In the genomic region with DNA sequence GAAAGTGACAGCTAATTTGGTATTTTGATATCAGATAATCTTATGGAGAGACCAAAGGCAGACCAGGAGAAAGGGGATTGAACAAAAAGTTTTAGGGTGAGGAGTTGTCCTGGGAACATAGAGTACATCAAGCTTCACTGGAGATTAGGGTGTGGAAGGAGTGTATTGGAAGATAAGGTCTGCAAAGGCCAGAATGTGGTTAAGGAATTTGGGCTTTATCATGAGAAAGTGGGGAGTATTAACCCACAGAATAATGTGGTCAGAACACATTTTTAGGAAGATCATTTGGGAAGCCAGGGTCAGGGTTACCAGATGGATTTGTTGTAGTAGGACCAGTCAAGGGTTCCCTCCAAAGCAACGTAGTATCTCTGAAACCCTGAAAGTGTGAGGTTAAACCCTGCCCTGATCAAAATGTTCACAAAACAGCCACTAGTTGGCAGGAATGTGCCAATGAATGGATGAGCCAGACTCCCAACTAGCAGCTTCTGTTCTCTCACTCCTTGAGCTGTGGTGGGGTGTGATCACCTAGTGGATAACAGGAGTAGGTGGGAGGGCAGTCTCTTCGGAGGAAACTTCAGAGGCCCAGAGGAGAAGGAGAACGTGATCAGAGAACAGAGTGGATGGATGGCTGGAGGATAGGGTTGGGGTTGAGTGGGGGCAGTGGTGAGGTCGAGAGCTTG, we compare ENCODE assay signal across 7 cellular contexts. TPM values are rescaled to one million over a fixed set of nuclear protein-coding genes. Genes with fewer than 3 reads are reported as not detected.
A peak's percentile ranks its signal among the peaks of the same experiment; 100 is the strongest.
DNase-seq lines count a peak whose midpoint lies in the region; ATAC-seq lines count a peak whose summit lies in the region.

No MANE protein-coding gene starts in this region.

- H3K9me3 Mint-ChIP-seq in activated CD4-positive, alpha-beta memory T cell treated with anti-CD3 and anti-CD28 coated beads, Interleukin-2, amount 10 ng/mL, durations not matched to agents 7 days and 5 days, result no peaks in the 10 kb centered on the region
- H3K9me3 Mint-ChIP-seq in natural killer cell treated with Interleukin-12 subunit alpha and Interleukin-12 subunit beta and Interleukin-15 and Interleukin-18, amount 100 ng/mL, for 72 hours, result no peaks in the 10 kb centered on the region

- WGBS in aorta, 2 donors, result 9 to 35% methylated on average over 3 to 4 of the region's 4 CpGs

- POLR2A ChIA-PET in activated CD4-positive, alpha-beta memory T cell treated with anti-CD3 and anti-CD28 coated beads, Interleukin-2, amount 10 ng/mL, durations not matched to agents 7 days and 5 days (lab: Charles Lee), result interaction anchor here (0.7 to 5.6 kb wide), 11 partner anchors 9 to 156 kb away, joined by 3 to 72 read pairs (median 9); a partner anchor contains a TSS

- no peak overlapping the region for H3K4me3 ChIP-seq in aorta (ENCODE audit: low read length in 2 of 2)

- H3K27ac ChIP-seq in aorta (ENCODE audit: low read depth in 1 of 2, low read length in 2 of 2), result no peak overlapping the region

- no peaks in the 10 kb centered on the region for H3K27me3 ChIP-seq in aorta (ENCODE audit: control insufficient read depth in 1 of 2, insufficient read depth in 2 of 2, low read length in 1 of 2)

- ATAC-seq in HG03432 (IDR thresholded peaks at IDR 0.05; ENCODE audit: unreplicated experiment) (peak; percentile 30), aorta (ENCODE audit: low FRiP score) (peak; percentile 56)
- ATAC-seq in natural killer cell treated with Interleukin-12 subunit alpha and Interleukin-12 subunit beta and Interleukin-15 and Interleukin-18, amount 100 ng/mL, for 72 hours, result peak; percentile 50 to 52

- H3K4me1 Mint-ChIP-seq in activated CD4-positive, alpha-beta memory T cell treated with anti-CD3 and anti-CD28 coated beads, Interleukin-2, amount 10 ng/mL, durations not matched to agents 7 days and 5 days, result peaks cover 47% of the 10 kb centered on the region
- peaks cover 29 to 39% of the 10 kb centered on the region in 2 donors for H3K4me1 Mint-ChIP-seq in natural killer cell treated with Interleukin-12 subunit alpha and Interleukin-12 subunit beta and Interleukin-15 and Interleukin-18, amount 100 ng/mL, for 72 hours (ENCODE audit: low read depth in 2 of 2)

- CTCF ChIA-PET in activated CD4-positive, alpha-beta memory T cell treated with anti-CD3 and anti-CD28 coated beads, Interleukin-2, amount 10 ng/mL, durations not matched to agents 7 days and 5 days (lab: Charles Lee), result interaction anchor here (0.6 to 5.9 kb wide), 26 partner anchors 9 to 159 kb away, joined by 3 to 135 read pairs (median 6); a partner anchor contains a TSS

- H3K27ac Mint-ChIP-seq in activated CD4-positive, alpha-beta memory T cell treated with anti-CD3 and anti-CD28 coated beads, Interleukin-2, amount 10 ng/mL, durations not matched to agents 7 days and 5 days, result peak overlapping the region; percentile 84
- H3K27ac Mint-ChIP-seq in natural killer cell treated with Interleukin-12 subunit alpha and Interleukin-12 subunit beta and Interleukin-15 and Interleukin-18, amount 100 ng/mL, for 72 hours, result peak overlapping the region; percentile 72 to 80

- H3K36me3 ChIP-seq in aorta (ENCODE audit: control insufficient read depth in 1 of 2, insufficient read depth in 2 of 2, low read length in 1 of 2), result peaks cover 0 to 1% of the 10 kb centered on the region in 2 donors

- DNase-seq in GM04503 (ENCODE audit: low read depth) (peak; percentile 29), NCI-H69 (lab: John Stamatoyannopoulos, UW) (peak; percentile 76), fibroblast of gingiva (ENCODE audit: low read depth) (peak; percentile 50), aorta (no peak)
- peak; percentile 67 for DNase-seq in activated CD4-positive, alpha-beta memory T cell treated with anti-CD3 and anti-CD28 coated beads, Interleukin-2, amount 10 ng/mL, durations not matched to agents 7 days and 5 days
- DNase-seq in natural killer cell treated with Interleukin-12 subunit alpha and Interleukin-12 subunit beta and Interleukin-15 and Interleukin-18, amount 100 ng/mL, for 72 hours (ENCODE audit: low spot score), result peak; percentile 71

- H3K36me3 Mint-ChIP-seq in activated CD4-positive, alpha-beta memory T cell treated with anti-CD3 and anti-CD28 coated beads, Interleukin-2, amount 10 ng/mL, durations not matched to agents 7 days and 5 days (ENCODE audit: low read depth), result peaks cover 27% of the 10 kb centered on the region
- H3K36me3 Mint-ChIP-seq in natural killer cell treated with Interleukin-12 subunit alpha and Interleukin-12 subunit beta and Interleukin-15 and Interleukin-18, amount 100 ng/mL, for 72 hours, result peaks cover 17% of the 10 kb centered on the region

- H3K4me3 Mint-ChIP-seq in activated CD4-positive, alpha-beta memory T cell treated with anti-CD3 and anti-CD28 coated beads, Interleukin-2, amount 10 ng/mL, durations not matched to agents 7 days and 5 days, result peak overlapping the region; percentile 73
- H3K4me3 Mint-ChIP-seq in natural killer cell treated with Interleukin-12 subunit alpha and Interleukin-12 subunit beta and Interleukin-15 and Interleukin-18, amount 100 ng/mL, for 72 hours, result peak overlapping the region; percentile 87

- H3K27me3 Mint-ChIP-seq in activated CD4-positive, alpha-beta memory T cell treated with anti-CD3 and anti-CD28 coated beads, Interleukin-2, amount 10 ng/mL, durations not matched to agents 7 days and 5 days, result no peaks in the 10 kb centered on the region
- no peaks in the 10 kb centered on the region for H3K27me3 Mint-ChIP-seq in natural killer cell treated with Interleukin-12 subunit alpha and Interleukin-12 subunit beta and Interleukin-15 and Interleukin-18, amount 100 ng/mL, for 72 hours

- H3K9me3 ChIP-seq in aorta (ENCODE audit: control insufficient read depth, low read length), result no peaks in the 10 kb centered on the region

- no peaks in the 10 kb centered on the region for H3K4me1 ChIP-seq in aorta (ENCODE audit: control insufficient read depth in 1 of 2, insufficient read depth in 2 of 2, low read length in 2 of 2)

- intact Hi-C loops in aorta (cut with DNase I), result loop anchor here (2.0 to 5.0 kb wide), 3 partner anchors 34 to 249 kb away; a partner anchor contains a TSS

RNA-seq across cellular contexts. Expression of a gene that starts 35.8 kb away (rescaled TPM):
- 100 to 1,000 TPM; 153 TPM for total RNA-seq in activated CD4-positive, alpha-beta memory T cell treated with anti-CD3 and anti-CD28 coated beads, Interleukin-2, amount 10 ng/mL, durations not matched to agents 7 days and 5 days
- total RNA-seq in natural killer cell treated with Interleukin-12 subunit alpha and Interleukin-12 subunit beta and Interleukin-15 and Interleukin-18, amount 100 ng/mL, for 72 hours, result 100 to 1,000 TPM; 105 to 131 TPM
- total RNA-seq in aorta, result 100 to 1,000 TPM in 1 of 2 donors, 10 to 100 TPM in 1; 87.7 to 124 TPM
- 10 to 100 TPM in 1 of 2 donors, 1 to 10 TPM in 1; 6.4 to 11.6 TPM for polyA plus RNA-seq in aorta

Comparison
In these comparisons a context has a peak if more than half of its experiments do, and no peak if none do; other contexts are left out.
1. DNase-seq: peak in GM04503 (single experiment), NCI-H69 (single experiment), activated CD4-positive, alpha-beta memory T cell treated with anti-CD3 and anti-CD28 coated beads, Interleukin-2, amount 10 ng/mL, durations not matched to agents 7 days and 5 days (single experiment), fibroblast of gingiva (single experiment) and natural killer cell treated with Interleukin-12 subunit alpha and Interleukin-12 subunit beta and Interleukin-15 and Interleukin-18, amount 100 ng/mL, for 72 hours (single experiment); none in aorta (0 of 2).
2. Peak in every context shown above with its lines, with median percentiles within 50 percentile points of each other: ATAC-seq.